2 cellular contexts compared by ENCODE assay signal in genomic region chr6:100346203-100346602, GRCh38.
TF ChIP-seq lines count a peak whose summit lies in the region.

No MANE protein-coding gene starts in this region.

TF ChIP-seq in SK-N-SH, 30 proteins besides CTCF, POLR2A, EP300 and RAD21:
- TF ChIP-seq GABPA (IDR thresholded peaks at IDR 0.05; ENCODE audit: low read depth), result no peak
- no peak for TF ChIP-seq ZBTB33 (IDR thresholded peaks at IDR 0.05; ENCODE audit: borderline replicate concordance, low read depth)
- TF ChIP-seq JUND (IDR thresholded peaks at IDR 0.05), result 0 out of 2 replicates have a peak, but pooled peaks have one; percentile 5
- no peak for TF ChIP-seq USF2 (IDR thresholded peaks at IDR 0.05; ENCODE audit: borderline replicate concordance, low read depth, low read length)
- TF ChIP-seq TCF12 (IDR thresholded peaks at IDR 0.05), result peak; percentile 40
- no peak for TF ChIP-seq RXRA (IDR thresholded peaks at IDR 0.05; ENCODE audit: borderline replicate concordance, low read depth)
- TF ChIP-seq REST (IDR thresholded peaks at IDR 0.05; ENCODE audit: low read depth, low read length), result no peak
- TF ChIP-seq PBX3 (IDR thresholded peaks at IDR 0.05), result no peak
- no peak for TF ChIP-seq SMC3 (IDR thresholded peaks at IDR 0.05; ENCODE audit: low read depth, low read length)
- TF ChIP-seq MXI1 (IDR thresholded peaks at IDR 0.05; ENCODE audit: low read depth, low read length), result no peak
- no peak for TF ChIP-seq GATA2 (CRISPR knock-in tag; IDR thresholded peaks at IDR 0.05)
- no peak for TF ChIP-seq MEF2A (IDR thresholded peaks at IDR 0.05; ENCODE audit: borderline replicate concordance, low read depth)

TF ChIP-seq in HepG2, 621 proteins besides CTCF, POLR2A, EP300 and RAD21:
- TF ChIP-seq ZNF569 (CRISPR knock-in tag; IDR thresholded peaks at IDR 0.05; ENCODE audit: borderline replicate concordance) (no peak), SNAPC2 (CRISPR knock-in tag; IDR thresholded peaks at IDR 0.05) (no peak), ZNF275 (CRISPR knock-in tag; IDR thresholded peaks at IDR 0.05; ENCODE audit: borderline replicate concordance) (no peak), ZFP36L1 (CRISPR knock-in tag; IDR thresholded peaks at IDR 0.05) (no peak), ZNF451 (CRISPR knock-in tag; IDR thresholded peaks at IDR 0.05) (no peak), PCBP1 (IDR thresholded peaks at IDR 0.05; ENCODE audit: borderline replicate concordance, low read depth, low read length) (no peak), ZBTB2 (CRISPR knock-in tag; IDR thresholded peaks at IDR 0.05; ENCODE audit: low read depth) (no peak), ZNF670 (CRISPR knock-in tag; IDR thresholded peaks at IDR 0.05; ENCODE audit: borderline replicate concordance) (no peak), MAFG (CRISPR knock-in tag; IDR thresholded peaks at IDR 0.05) (no peak), ZKSCAN5 (CRISPR knock-in tag; IDR thresholded peaks at IDR 0.05) (no peak), ZSCAN30 (CRISPR knock-in tag; IDR thresholded peaks at IDR 0.05) (no peak), ZNF101 (CRISPR knock-in tag; IDR thresholded peaks at IDR 0.05; ENCODE audit: borderline replicate concordance, low read depth) (no peak)
TF ChIP-seq in HepG2: peak in this region for 0.
